12 cellular contexts compared by ENCODE assay signal in genomic region chr3:124277516-124277890, GRCh38.
DNase-seq lines count a peak whose midpoint lies in the region; ATAC-seq and TF ChIP-seq lines count a peak whose summit lies in the region.
"Had no signal": no experiment of that assay in that cellular context is flagged by ENCODE, and none has a peak within 500 bp of the region (broad histone marks: within the 10 kb centered on the region; RNA-seq: fewer than 3 reads in every experiment).

No MANE protein-coding gene starts in this region.

- H3K4me1 ChIP-seq in HEK293 (ENCODE audit: control insufficient read depth, insufficient read depth, low read length) (no peaks in the 10 kb centered on the region), spleen (peaks cover 4 to 80% (median 40%) of the 10 kb centered on the region in 6 donors)

- 19 to 35% (median 32%) methylated on average over 3 of the region's 3 CpGs for WGBS in spleen, 5 donors

- peak; percentile 29 for ATAC-seq in left lobe of liver
- ATAC-seq in HG02623 (IDR thresholded peaks at IDR 0.05; ENCODE audit: unreplicated experiment): no peak
- ATAC-seq: activated CD8-positive, alpha-beta memory T cell treated with anti-CD3 and anti-CD28 coated beads, Interleukin-2, amount 10 ng/mL, durations not matched to agents 7 days and 5 days; T-cell had no signal

- DNase-seq in chondrocyte (ENCODE audit: low spot score) (no peak), left lobe of liver (ENCODE audit: low spot score) (no peak), spleen (no peak), SHP77 treated with DMSO at 0.1 percent for 48 hours (lab: John Stamatoyannopoulos, UW) (no peak)
- DNase-seq in activated naive CD4-positive, alpha-beta T cell (lab: John Stamatoyannopoulos, UW): no peak
- DNase-seq in activated T-cell treated with anti-CD3 and anti-CD28 coated beads, Interleukin-2, amount 50 U/mL, for 24 hours: no peak
- DNase-seq: activated CD8-positive, alpha-beta memory T cell treated with anti-CD3 and anti-CD28 coated beads, Interleukin-2, amount 10 ng/mL, durations not matched to agents 7 days and 5 days; cerebellar nuclear complex; NCI-H774; T-cell had no signal

- POLR2A ChIA-PET in HEK293 (lab: Yijun Ruan, JAX): no interaction called here

- peak overlapping the region; percentile 27 for H3K4me3 Mint-ChIP-seq in chondrocyte (ENCODE audit: unreplicated experiment)
- no peak overlapping the region for H3K4me3 Mint-ChIP-seq in activated T-cell treated with anti-CD3 and anti-CD28 coated beads, Interleukin-2, amount 50 U/mL, for 24 hours
- H3K4me3 Mint-ChIP-seq: activated CD8-positive, alpha-beta memory T cell treated with anti-CD3 and anti-CD28 coated beads, Interleukin-2, amount 10 ng/mL, durations not matched to agents 7 days and 5 days; T-cell had no signal

- no peaks in the 10 kb centered on the region for H3K27me3 Mint-ChIP-seq in chondrocyte (ENCODE audit: low read depth)
- H3K27me3 Mint-ChIP-seq in activated T-cell treated with anti-CD3 and anti-CD28 coated beads, Interleukin-2, amount 50 U/mL, for 24 hours: peaks cover 4% of the 10 kb centered on the region

- H3K9me3 Mint-ChIP-seq in chondrocyte (ENCODE audit: low read depth): no peaks in the 10 kb centered on the region
- no peaks in the 10 kb centered on the region for H3K9me3 Mint-ChIP-seq in activated T-cell treated with anti-CD3 and anti-CD28 coated beads, Interleukin-2, amount 50 U/mL, for 24 hours

- H3K27ac Mint-ChIP-seq in chondrocyte (ENCODE audit: unreplicated experiment): peak overlapping the region; percentile 95
- H3K27ac Mint-ChIP-seq in activated T-cell treated with anti-CD3 and anti-CD28 coated beads, Interleukin-2, amount 50 U/mL, for 24 hours: no peak overlapping the region
- H3K27ac Mint-ChIP-seq: activated CD8-positive, alpha-beta memory T cell treated with anti-CD3 and anti-CD28 coated beads, Interleukin-2, amount 10 ng/mL, durations not matched to agents 7 days and 5 days; T-cell had no signal

- H3K9me3 ChIP-seq in HEK293 (ENCODE audit: control insufficient read depth, insufficient read depth, low read depth, low read length) (no peaks in the 10 kb centered on the region), spleen (no peaks in the 10 kb centered on the region)

- H3K4me1 Mint-ChIP-seq in chondrocyte (ENCODE audit: low read depth): peaks cover 81% of the 10 kb centered on the region
- no peaks in the 10 kb centered on the region for H3K4me1 Mint-ChIP-seq in activated T-cell treated with anti-CD3 and anti-CD28 coated beads, Interleukin-2, amount 50 U/mL, for 24 hours (ENCODE audit: low read depth)
- H3K4me1 Mint-ChIP-seq: activated CD8-positive, alpha-beta memory T cell treated with anti-CD3 and anti-CD28 coated beads, Interleukin-2, amount 10 ng/mL, durations not matched to agents 7 days and 5 days; T-cell had no signal

- intact Hi-C loops in spleen (cut with DNase I; ENCODE audit: low total_unique reads): no loop called here

- TF ChIP-seq CTCF in HEK293 (tag by site-specific recombination; IDR thresholded peaks at IDR 0.05) (no peak), chondrocyte (IDR thresholded peaks at IDR 0.05) (peak; percentile 57), spleen (IDR thresholded peaks at IDR 0.05 in 8 of 11, conservative IDR thresholded peaks at IDR 0.05 in 3 of 11) (no peak)

- no peaks in the 10 kb centered on the region for H3K36me3 ChIP-seq in HEK293 (ENCODE audit: control insufficient read depth in 2 of 2, insufficient read depth in 1 of 2, low read length in 2 of 2)
- no peaks in the 10 kb centered on the region for H3K36me3 ChIP-seq in spleen

- no peak overlapping the region for H3K4me3 ChIP-seq in HEK293 (ENCODE audit: low read depth, low read length)
- H3K4me3 ChIP-seq in spleen: no peak overlapping the region

- CTCF ChIA-PET in HEK293 (lab: Yijun Ruan, JAX): interaction anchor here (0.6 kb wide), 1 partner anchor 37 kb away, joined by 4 read pairs; no protein-coding TSS in a partner anchor

- no peaks in the 10 kb centered on the region for H3K27me3 ChIP-seq in spleen (replicated peaks in 1 of 7)

- H3K27ac ChIP-seq in HEK293 (ENCODE audit: extremely low read depth, low read depth, low read length) (no peak overlapping the region), spleen (peak overlapping the region; percentile 57 to 92 (median 82))

- H3K36me3 Mint-ChIP-seq in chondrocyte (ENCODE audit: low read depth): no peaks in the 10 kb centered on the region
- no peaks in the 10 kb centered on the region for H3K36me3 Mint-ChIP-seq in activated T-cell treated with anti-CD3 and anti-CD28 coated beads, Interleukin-2, amount 50 U/mL, for 24 hours (ENCODE audit: low read depth)
- H3K36me3 Mint-ChIP-seq: activated CD8-positive, alpha-beta memory T cell treated with anti-CD3 and anti-CD28 coated beads, Interleukin-2, amount 10 ng/mL, durations not matched to agents 7 days and 5 days; T-cell had no signal

- no peak for TF ChIP-seq POLR2A in spleen (IDR thresholded peaks at IDR 0.05)

TF ChIP-seq in HEK293, 187 proteins besides CTCF, POLR2A, EP300 and RAD21:
- TF ChIP-seq ZNF514 (tag by site-specific recombination; IDR thresholded peaks at IDR 0.05): no peak
- no peak for TF ChIP-seq ZNF146 (tag by site-specific recombination; IDR thresholded peaks at IDR 0.05)
- 0 out of 2 replicates have a peak, but pooled peaks have one; percentile 12 for TF ChIP-seq ZFHX2 (tag by site-specific recombination; conservative IDR thresholded peaks at IDR 0.05)
